32 cellular contexts compared by ENCODE assay signal in genomic region chr2:235591231-235591730, GRCh38.
"Had no signal": no experiment of that assay in that cellular context is flagged by ENCODE, and none has a peak within 500 bp of the region (broad histone marks: within the 10 kb centered on the region; RNA-seq: fewer than 3 reads in every experiment).

No MANE protein-coding gene starts in this region.

- H3K4me1 Mint-ChIP-seq: activated B cell treated with CpG ODN at 0.5 μM for 24 hours; activated naive CD4-positive, alpha-beta T cell treated with anti-CD3 and anti-CD28 coated beads, Interleukin-2, amount 10 ng/mL, durations not matched to agents 7 days and 5 days; central memory CD8-positive, alpha-beta T cell had no signal

- DNase-seq: activated B cell treated with CpG ODN at 0.5 μM for 24 hours; activated CD4-positive, alpha-beta memory T cell treated with anti-CD3 and anti-CD28 coated beads for 36 hours; activated CD4-positive, alpha-beta T cell treated with anti-CD3 and anti-CD28 coated beads for 4 hours; activated CD4-positive, alpha-beta T cell treated with anti-CD3 and anti-CD28 coated beads, Interleukin-2, amount 50 U/mL, for 1 hour; activated CD4-positive, CD25-positive, alpha-beta regulatory T cell treated with anti-CD3 and anti-CD28 coated beads, Interleukin-2, amount 50 U/mL, for 72 hours; activated CD8-positive, alpha-beta memory T cell treated with anti-CD3 and anti-CD28 coated beads, Interleukin-2, amount 50 U/mL, for 4 hours; activated gamma-delta T cell treated with Interleukin-2 at 50 U/mL for 16 hours; activated naive CD4-positive, alpha-beta T cell treated with anti-CD3 and anti-CD28 coated beads, Interleukin-2, amount 10 ng/mL, durations not matched to agents 7 days and 5 days; activated T-cell treated with anti-CD3 and anti-CD28 coated beads for 4 hours; activated T-cell treated with anti-CD3 and anti-CD28 coated beads, Interleukin-2, amount 50 U/mL, for 4 hours; amniotic stem cell; aorta; MM.1S; MV-4-11; NCI-H1092; NCI-H1436 treated with DMSO at 0.1 percent for 48 hours; NCI-H1694 treated with DMSO at 0.1 percent for 48 hours; NCI-H2029; NCI-H2107; NCI-H2171; NCI-H510A; NCI-H526; NCI-H748 treated with DMSO at 0.1 percent for 48 hours; PC-9; SHP77 treated with DMSO at 0.1 percent for 48 hours; SW 1271; T-helper 1 cell; T-helper 2 cell; T-helper 9 cell had no signal

- H3K27me3 Mint-ChIP-seq: activated B cell treated with CpG ODN at 0.5 μM for 24 hours; activated naive CD8-positive, alpha-beta T cell; central memory CD8-positive, alpha-beta T cell had no signal

- H3K36me3 Mint-ChIP-seq: activated CD4-positive, alpha-beta memory T cell treated with anti-CD3 and anti-CD28 coated beads for 36 hours; activated naive CD4-positive, alpha-beta T cell treated with anti-CD3 and anti-CD28 coated beads, Interleukin-2, amount 10 ng/mL, durations not matched to agents 7 days and 5 days; activated naive CD8-positive, alpha-beta T cell had no signal

- H3K27ac Mint-ChIP-seq: activated B cell treated with CpG ODN at 0.5 μM for 24 hours; activated CD4-positive, alpha-beta memory T cell treated with anti-CD3 and anti-CD28 coated beads for 36 hours; activated naive CD4-positive, alpha-beta T cell treated with anti-CD3 and anti-CD28 coated beads, Interleukin-2, amount 10 ng/mL, durations not matched to agents 7 days and 5 days; activated naive CD8-positive, alpha-beta T cell; activated T-helper 1 cell treated with anti-CD3 and anti-CD28 coated beads, Interleukin-12 subunit alpha, Interleukin-12 subunit beta, Interleukin-2, Interleukin-4 antibody, amounts not matched to agents 30 ng/mL and 10 ng/mL and 1 ng/mL, durations not matched to agents 14 hours and 24 hours and 36 hours had no signal

- H3K4me3 Mint-ChIP-seq: activated B cell treated with CpG ODN at 0.5 μM for 24 hours; activated CD4-positive, alpha-beta memory T cell treated with anti-CD3 and anti-CD28 coated beads for 36 hours; activated naive CD4-positive, alpha-beta T cell treated with anti-CD3 and anti-CD28 coated beads, Interleukin-2, amount 10 ng/mL, durations not matched to agents 7 days and 5 days; activated naive CD8-positive, alpha-beta T cell; activated T-cell treated with anti-CD3 and anti-CD28 coated beads, Interleukin-2, amount 50 U/mL, for 4 hours; activated T-helper 1 cell treated with anti-CD3 and anti-CD28 coated beads, Interleukin-12 subunit alpha, Interleukin-12 subunit beta, Interleukin-2, Interleukin-4 antibody, amounts not matched to agents 30 ng/mL and 10 ng/mL and 1 ng/mL, durations not matched to agents 14 hours and 24 hours and 36 hours; central memory CD8-positive, alpha-beta T cell had no signal

- H3K9me3 Mint-ChIP-seq: activated B cell treated with CpG ODN at 0.5 μM for 24 hours; activated CD4-positive, alpha-beta memory T cell treated with anti-CD3 and anti-CD28 coated beads for 36 hours; activated naive CD4-positive, alpha-beta T cell treated with anti-CD3 and anti-CD28 coated beads, Interleukin-2, amount 10 ng/mL, durations not matched to agents 7 days and 5 days; activated T-cell treated with anti-CD3 and anti-CD28 coated beads, Interleukin-2, amount 50 U/mL, for 4 hours; activated T-helper 1 cell treated with anti-CD3 and anti-CD28 coated beads, Interleukin-12 subunit alpha, Interleukin-12 subunit beta, Interleukin-2, Interleukin-4 antibody, amounts not matched to agents 30 ng/mL and 10 ng/mL and 1 ng/mL, durations not matched to agents 14 hours and 24 hours and 36 hours; central memory CD8-positive, alpha-beta T cell had no signal

- ATAC-seq: activated T-cell treated with anti-CD3 and anti-CD28 coated beads, Interleukin-2, amount 50 U/mL, for 4 hours had no signal
